Comparison of ENCODE assay signal across 8 cellular contexts in the genomic region with DNA sequence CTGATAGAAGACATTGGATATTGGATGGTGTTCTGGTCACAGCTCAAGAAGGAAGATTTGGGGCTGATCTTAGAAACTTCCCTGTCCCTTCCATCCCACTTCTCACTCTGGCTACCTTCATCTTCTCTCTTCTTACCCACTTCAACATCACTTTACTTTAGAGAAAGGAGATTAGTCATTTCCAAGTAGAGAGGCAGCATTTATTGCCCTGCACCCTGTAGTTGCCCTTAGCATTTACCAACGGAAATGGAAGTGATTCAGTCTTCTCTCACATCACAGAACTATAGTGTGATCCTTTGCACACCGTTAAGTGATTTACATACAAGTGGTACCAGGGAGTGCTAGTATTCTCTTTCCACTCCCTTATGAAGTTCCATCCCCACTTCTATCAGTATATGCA. TPM values are rescaled to one million over a fixed set of nuclear protein-coding genes. Genes with fewer than 3 reads are reported as not detected.
DNase-seq lines count a peak whose midpoint lies in the region; ATAC-seq, FAIRE-seq and TF ChIP-seq lines count a peak whose summit lies in the region.

No MANE protein-coding gene starts in this region.

- DNase-seq in A549 (ENCODE audit: low read depth in 1 of 2, low spot score in 1 of 2) (peak in 1 of 2 experiments; percentile 64), fibroblast of pulmonary artery (ENCODE audit: low read depth) (peak; percentile 43), transverse colon (no peak), HuH-7 (ENCODE audit: low spot score) (no peak), GDM1 (lab: John Stamatoyannopoulos, UW) (no peak)
- DNase-seq in T-helper 2 cell treated with Interferon-gamma antibody and Interleukin-4, amounts not matched to agents 5 μg/mL and 100 μg/mL, for 36 hours (ENCODE audit: low spot score): peak; percentile 62

- intact Hi-C loops in transverse colon (cut with DNase I; ENCODE audit: low total_unique reads): no loop called here

- H3K4me1 Mint-ChIP-seq in T-helper 2 cell treated with Interferon-gamma antibody and Interleukin-4, amounts not matched to agents 5 μg/mL and 100 μg/mL, for 36 hours (ENCODE audit: low read depth): peaks cover 61% of the 10 kb centered on the region

- 6% methylated on average over 2 of the region's 2 CpGs for WGBS in A549 (ENCODE audit: missing lambda C conversion rate)
- WGBS in transverse colon (ENCODE audit: low coverage in 1 of 2), 2 donors: 47 to 53% methylated on average over 2 of the region's 2 CpGs

- in situ Hi-C loops in transverse colon (cut with MboI; ENCODE audit: low pct_ligation_motif_present in 1 of 4, low pct_unique_long_range_greater_than_20kb in 1 of 4, low sequenced_read_pairs in 3 of 4): no loop called here

- POLR2A ChIA-PET in A549 (lab: Yijun Ruan, JAX): interaction anchor here (1.2 to 2.4 kb wide), 7 partner anchors 9 to 52 kb away, joined by 3 to 17 read pairs (median 4); partner anchors contain the start of gene PHLDA1

- H3K4me1 ChIP-seq in A549 (peaks cover 72% of the 10 kb centered on the region), transverse colon (peaks cover 11 to 43% (median 18%) of the 10 kb centered on the region in 4 donors)

- H3K27ac Mint-ChIP-seq in T-helper 2 cell treated with Interferon-gamma antibody and Interleukin-4, amounts not matched to agents 5 μg/mL and 100 μg/mL, for 36 hours: peak overlapping the region; percentile 94

- no peaks in the 10 kb centered on the region for H3K36me3 Mint-ChIP-seq in T-helper 2 cell treated with Interferon-gamma antibody and Interleukin-4, amounts not matched to agents 5 μg/mL and 100 μg/mL, for 36 hours (ENCODE audit: low read depth)

- H3K9me3 ChIP-seq in A549 (no peaks in the 10 kb centered on the region), transverse colon (no peaks in the 10 kb centered on the region)

- CTCF ChIA-PET in A549 (lab: Yijun Ruan, JAX): interaction anchor here (0.9 to 3.5 kb wide), 3 partner anchors 10 to 355 kb away, joined by 3 to 15 read pairs (median 3); partner anchors contain the start of gene PHLDA1

- no peak for ATAC-seq in A549
- peak; percentile 37 for ATAC-seq in GM21390 (IDR thresholded peaks at IDR 0.05; ENCODE audit: unreplicated experiment)
- no peak for ATAC-seq in GM18517 (IDR thresholded peaks at IDR 0.05; ENCODE audit: unreplicated experiment)

- TF ChIP-seq RAD21 in A549 (conservative IDR thresholded peaks at IDR 0.05 in 1 of 2, IDR thresholded peaks at IDR 0.05 in 1 of 2): no peak

- no peaks in the 10 kb centered on the region for H3K27me3 Mint-ChIP-seq in T-helper 2 cell treated with Interferon-gamma antibody and Interleukin-4, amounts not matched to agents 5 μg/mL and 100 μg/mL, for 36 hours (ENCODE audit: low read depth)

- FAIRE-seq in A549 (lab: Jason Lieb, UNC): no peak

- H3K4me3 Mint-ChIP-seq in T-helper 2 cell treated with Interferon-gamma antibody and Interleukin-4, amounts not matched to agents 5 μg/mL and 100 μg/mL, for 36 hours: peak overlapping the region; percentile 69

- H3K36me3 ChIP-seq in transverse colon: no peaks in the 10 kb centered on the region

- TF ChIP-seq EP300 in A549 (IDR thresholded peaks at IDR 0.05) (no peak), transverse colon (IDR thresholded peaks at IDR 0.05; ENCODE audit: low read depth) (no peak)

- H3K9me3 Mint-ChIP-seq in T-helper 2 cell treated with Interferon-gamma antibody and Interleukin-4, amounts not matched to agents 5 μg/mL and 100 μg/mL, for 36 hours: no peaks in the 10 kb centered on the region

- H3K27ac ChIP-seq in A549 (peak overlapping the region; percentile 96 to 98), transverse colon (peak overlapping the region; percentile 68 to 83 (median 82))

- H3K4me2 ChIP-seq in A549: peak overlapping the region; percentile 82

- TF ChIP-seq CTCF in A549 (IDR thresholded peaks at IDR 0.05): no peak
- no peak for TF ChIP-seq CTCF in fibroblast of pulmonary artery (IDR thresholded peaks at IDR 0.05; ENCODE audit: low read length, missing control alignments)
- TF ChIP-seq CTCF in transverse colon (IDR thresholded peaks at IDR 0.05): no peak

- TF ChIP-seq POLR2A in A549 (IDR thresholded peaks at IDR 0.05; ENCODE audit: low read length) (no peak), transverse colon (IDR thresholded peaks at IDR 0.05) (no peak)

- no peaks in the 10 kb centered on the region for H3K27me3 ChIP-seq in transverse colon

- no peak overlapping the region for H3K4me3 ChIP-seq in A549
- no peak overlapping the region for H3K4me3 ChIP-seq in fibroblast of pulmonary artery (replicated peaks; ENCODE audit: low read depth, low read length)
- H3K4me3 ChIP-seq in transverse colon: no peak overlapping the region

TF ChIP-seq in A549, 52 proteins besides CTCF, POLR2A, EP300 and RAD21:
- TF ChIP-seq HOXB5 (CRISPR knock-in tag; IDR thresholded peaks at IDR 0.05): no peak
- TF ChIP-seq HOXA7 (CRISPR knock-in tag; IDR thresholded peaks at IDR 0.05): no peak
- TF ChIP-seq ESRRA (IDR thresholded peaks at IDR 0.05; ENCODE audit: borderline replicate concordance, low read length): no peak
- TF ChIP-seq MAZ (IDR thresholded peaks at IDR 0.05; ENCODE audit: borderline replicate concordance, low read depth, low read length): no peak
- TF ChIP-seq FOSL2 (IDR thresholded peaks at IDR 0.05): no peak
- TF ChIP-seq FOSL2 (CRISPR knock-in tag; IDR thresholded peaks at IDR 0.05): peak; percentile 46
- no peak for TF ChIP-seq JUN (IDR thresholded peaks at IDR 0.05)
- TF ChIP-seq, protein P1, sequence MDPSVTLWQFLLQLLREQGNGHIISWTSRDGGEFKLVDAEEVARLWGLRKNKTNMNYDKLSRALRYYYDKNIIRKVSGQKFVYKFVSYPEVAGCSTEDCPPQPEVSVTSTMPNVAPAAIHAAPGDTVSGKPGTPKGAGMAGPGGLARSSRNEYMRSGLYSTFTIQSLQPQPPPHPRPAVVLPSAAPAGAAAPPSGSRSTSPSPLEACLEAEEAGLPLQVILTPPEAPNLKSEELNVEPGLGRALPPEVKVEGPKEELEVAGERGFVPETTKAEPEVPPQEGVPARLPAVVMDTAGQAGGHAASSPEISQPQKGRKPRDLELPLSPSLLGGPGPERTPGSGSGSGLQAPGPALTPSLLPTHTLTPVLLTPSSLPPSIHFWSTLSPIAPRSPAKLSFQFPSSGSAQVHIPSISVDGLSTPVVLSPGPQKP (IDR thresholded peaks at IDR 0.05; ENCODE audit: low read depth, low read length): no peak
- TF ChIP-seq, protein P2, sequence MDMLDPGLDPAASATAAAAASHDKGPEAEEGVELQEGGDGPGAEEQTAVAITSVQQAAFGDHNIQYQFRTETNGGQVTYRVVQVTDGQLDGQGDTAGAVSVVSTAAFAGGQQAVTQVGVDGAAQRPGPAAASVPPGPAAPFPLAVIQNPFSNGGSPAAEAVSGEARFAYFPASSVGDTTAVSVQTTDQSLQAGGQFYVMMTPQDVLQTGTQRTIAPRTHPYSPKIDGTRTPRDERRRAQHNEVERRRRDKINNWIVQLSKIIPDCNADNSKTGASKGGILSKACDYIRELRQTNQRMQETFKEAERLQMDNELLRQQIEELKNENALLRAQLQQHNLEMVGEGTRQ (IDR thresholded peaks at IDR 0.05): no peak
- TF ChIP-seq ZSCAN20 (CRISPR knock-in tag; IDR thresholded peaks at IDR 0.05): no peak
- no peak; the same call in 1 of the 2 replicates for TF ChIP-seq FOSB (CRISPR knock-in tag; IDR thresholded peaks at IDR 0.05)
- peak; percentile 39; the same call in 1 of the 2 replicates for TF ChIP-seq ATOH8 (CRISPR knock-in tag; IDR thresholded peaks at IDR 0.05; ENCODE audit: low read depth)
- no peak for TF ChIP-seq ZNF302 (CRISPR knock-in tag; IDR thresholded peaks at IDR 0.05)
- no peak for TF ChIP-seq HES2 (IDR thresholded peaks at IDR 0.05)
- peak; percentile 25; the same call in 1 of the 2 replicates for TF ChIP-seq EHF (CRISPR knock-in tag; IDR thresholded peaks at IDR 0.05)
- no peak for TF ChIP-seq ZC3H11A (IDR thresholded peaks at IDR 0.05)
- peak; percentile 75; the same call in 1 of the 2 replicates for TF ChIP-seq HOXB13 (CRISPR knock-in tag; IDR thresholded peaks at IDR 0.05; ENCODE audit: low read depth)
- TF ChIP-seq KDM1A (IDR thresholded peaks at IDR 0.05; ENCODE audit: low read depth): no peak

RNA-seq across cellular contexts. Expression of gene PHLDA1, which starts 52.4 kb away (rescaled TPM):
- polyA plus RNA-seq in A549 (2011; rRNA removed) (54.1 and 71.6 TPM in 2 replicates), A549 (2017; fragmentation: RNase III; extraction: RNeasy Plus Mini Kit Qiagen cat#74134 plus additional on column Dnase treatment) (32.7 to 43.1 TPM (median 39.3 TPM) in 3 replicates)
- 34.1 and 42.4 TPM in 2 replicates for polyA plus RNA-seq in A549 (2012; cell fraction: cytosol; rRNA removed)
- 42.2 and 45.0 TPM in 2 replicates for polyA plus RNA-seq in A549 (2012; cell fraction: nucleus; rRNA removed)
- 44.3 and 53.0 TPM in 2 replicates for polyA minus RNA-seq in A549 (2011; rRNA and poly(A)+ RNA removed)
- total RNA-seq in transverse colon: 1 to 10 TPM; 4.2 to 8.4 (median 7.0) TPM

Comparison
In these comparisons a context has a peak if more than half of its experiments do, and no peak if none do; other contexts are left out.
1. DNase-seq: peak in T-helper 2 cell treated with Interferon-gamma antibody and Interleukin-4, amounts not matched to agents 5 μg/mL and 100 μg/mL, for 36 hours (single experiment) and fibroblast of pulmonary artery (single experiment); none in transverse colon (single experiment), HuH-7 (single experiment) and GDM1 (single experiment).